9 cellular contexts compared by ENCODE assay signal in the genomic region with DNA sequence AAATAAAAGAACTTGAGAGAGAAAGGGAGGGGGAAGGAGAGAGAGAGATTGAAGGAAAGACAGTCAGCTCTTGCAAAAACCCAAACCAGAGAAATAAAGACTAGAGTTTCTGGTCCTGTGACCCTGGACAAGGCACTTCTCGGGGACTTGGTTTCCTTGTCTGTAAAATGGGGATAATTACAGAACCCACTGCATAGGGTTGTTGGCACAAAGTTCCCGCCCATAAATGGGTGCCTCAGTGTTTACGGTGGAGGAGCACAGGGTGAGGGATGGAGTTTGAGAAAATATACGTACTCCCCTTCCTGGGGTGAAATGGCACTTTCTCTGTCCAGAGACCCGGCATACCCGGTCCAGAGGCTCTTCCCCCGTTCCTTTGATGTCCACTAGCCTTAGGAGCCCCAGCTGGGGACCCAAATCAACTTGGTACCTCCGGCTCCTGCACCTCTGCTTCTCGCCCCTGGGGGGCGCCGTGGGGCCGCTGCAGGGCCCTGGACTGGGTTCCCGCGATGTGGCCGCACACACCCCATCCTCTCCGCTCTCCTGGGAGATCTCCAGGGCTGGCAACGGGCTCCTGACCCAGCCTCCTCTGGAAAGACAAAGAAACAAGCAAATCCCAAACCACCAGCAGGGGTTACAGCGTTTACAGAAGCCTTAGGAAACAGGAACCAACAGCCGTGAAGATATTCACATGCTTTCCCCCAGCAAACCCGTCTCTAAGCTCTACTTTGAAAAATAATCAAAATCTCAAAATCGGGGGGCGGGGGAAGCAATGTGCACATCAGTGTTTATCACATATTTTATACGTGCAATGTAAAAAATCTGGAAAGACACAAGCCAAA. TPM values are rescaled to one million over a fixed set of nuclear protein-coding genes. Genes with fewer than 3 reads are reported as not detected.
A peak's percentile ranks its signal among the peaks of the same experiment; 100 is the strongest.
DNase-seq lines count a peak whose midpoint lies in the region; ATAC-seq and FAIRE-seq lines count a peak whose summit lies in the region.
"Had no signal": no experiment of that assay in that cellular context is flagged by ENCODE, and none has a peak within 500 bp of the region (broad histone marks: within the 10 kb centered on the region; RNA-seq: fewer than 3 reads in every experiment).

No MANE protein-coding gene starts in this region.

- FAIRE-seq in urothelium cell line (lab: Jason Lieb, UNC), result no peak
- FAIRE-seq: colon had no signal

- peak; percentile 71 for DNase-seq in DMS153 (lab: John Stamatoyannopoulos, UW)
- DNase-seq in LoVo (ENCODE audit: low spot score), result peak; percentile 51
- peak; percentile 92 for DNase-seq in SK-MEL-5 (ENCODE audit: low read depth, low spot score)
- peak; percentile 57 for DNase-seq in activated naive CD4-positive, alpha-beta T cell treated with Interleukin-2 at 50 U/mL for 16 hours
- DNase-seq in globus pallidus (ENCODE audit: low spot score), result peak; percentile 51
- DNase-seq in pons (ENCODE audit: low spot score), result peak; percentile 31
- peak; percentile 89 for DNase-seq in urothelium cell line (ENCODE audit: low spot score)

- ATAC-seq in GM18870 (IDR thresholded peaks at IDR 0.05; ENCODE audit: unreplicated experiment), result no peak

- in situ Hi-C loops in SK-MEL-5 (cut with HindIII; ENCODE audit: low pct_unique_long_range_greater_than_20kb, low sequenced_read_pairs), result no loop called here

RNA-seq across cellular contexts. Expression of gene PTGES, which starts 26.3 kb away (rescaled TPM):
- total RNA-seq in SK-MEL-5 (2014; rRNA removed; shearing (Covaris generic)), result 4.8 and 5.1 TPM in 2 replicates
- 10.9 and 12.3 TPM in 2 replicates for polyA plus RNA-seq in SK-MEL-5 (2015; cell fraction: cytosol; rRNA removed)
- polyA plus RNA-seq in SK-MEL-5 (2015; cell fraction: nucleus; rRNA removed), result 1.5 and 2.5 TPM in 2 replicates

Comparison
In these comparisons a context has a peak if more than half of its experiments do, and no peak if none do; other contexts are left out.
1. DNase-seq: peak in every context shown above with its lines; median percentile 92 in SK-MEL-5; 89 in urothelium cell line; 71 in DMS153; 57 in activated naive CD4-positive, alpha-beta T cell treated with Interleukin-2 at 50 U/mL for 16 hours; 51 in LoVo; 51 in globus pallidus; 31 in pons.